1 cellular context compared by ENCODE assay signal in the genomic region with DNA sequence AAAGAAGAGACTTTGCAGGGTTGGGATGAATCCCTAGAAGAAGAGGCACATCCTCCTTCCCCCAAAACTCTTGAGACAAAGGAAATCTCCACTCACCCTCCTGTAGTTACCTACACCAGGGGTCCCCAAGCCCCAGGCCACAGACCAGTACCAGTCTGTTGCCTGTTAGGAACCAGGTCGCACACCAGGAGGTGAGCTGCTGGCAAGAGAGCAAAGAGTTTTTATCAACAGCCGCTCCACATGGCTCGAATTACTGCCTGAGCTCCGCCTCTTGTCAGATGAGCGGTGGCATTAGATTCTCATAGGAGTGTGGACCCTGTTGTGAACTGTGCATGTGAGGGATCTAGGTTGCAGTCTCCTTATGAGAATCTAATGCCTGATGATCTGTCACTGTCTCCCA.
TF ChIP-seq lines count a peak whose summit lies in the region.

No MANE protein-coding gene starts in this region.

TF ChIP-seq in GM23338, 12 proteins besides CTCF, POLR2A, EP300 and RAD21 (continued from another document):
- TF ChIP-seq ZNF331 (CRISPR knock-in tag; IDR thresholded peaks at IDR 0.05; ENCODE audit: low read depth) (no peak), EZH2 (IDR thresholded peaks at IDR 0.05; ENCODE audit: low read depth, unreplicated experiment) (no peak), CREB1 (CRISPR knock-in tag; IDR thresholded peaks at IDR 0.05; ENCODE audit: low read depth) (no peak), ZNF114 (CRISPR knock-in tag; IDR thresholded peaks at IDR 0.05) (no peak), JUNB (IDR thresholded peaks at IDR 0.05; ENCODE audit: unreplicated experiment) (no peak), STAT1 (IDR thresholded peaks at IDR 0.05; ENCODE audit: unreplicated experiment) (no peak)
- TF ChIP-seq, protein P1, sequence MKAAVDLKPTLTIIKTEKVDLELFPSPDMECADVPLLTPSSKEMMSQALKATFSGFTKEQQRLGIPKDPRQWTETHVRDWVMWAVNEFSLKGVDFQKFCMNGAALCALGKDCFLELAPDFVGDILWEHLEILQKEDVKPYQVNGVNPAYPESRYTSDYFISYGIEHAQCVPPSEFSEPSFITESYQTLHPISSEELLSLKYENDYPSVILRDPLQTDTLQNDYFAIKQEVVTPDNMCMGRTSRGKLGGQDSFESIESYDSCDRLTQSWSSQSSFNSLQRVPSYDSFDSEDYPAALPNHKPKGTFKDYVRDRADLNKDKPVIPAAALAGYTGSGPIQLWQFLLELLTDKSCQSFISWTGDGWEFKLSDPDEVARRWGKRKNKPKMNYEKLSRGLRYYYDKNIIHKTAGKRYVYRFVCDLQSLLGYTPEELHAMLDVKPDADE (IDR thresholded peaks at IDR 0.05) = no peak
